ENCODE assay signal across 8 cellular contexts in the genomic region with DNA sequence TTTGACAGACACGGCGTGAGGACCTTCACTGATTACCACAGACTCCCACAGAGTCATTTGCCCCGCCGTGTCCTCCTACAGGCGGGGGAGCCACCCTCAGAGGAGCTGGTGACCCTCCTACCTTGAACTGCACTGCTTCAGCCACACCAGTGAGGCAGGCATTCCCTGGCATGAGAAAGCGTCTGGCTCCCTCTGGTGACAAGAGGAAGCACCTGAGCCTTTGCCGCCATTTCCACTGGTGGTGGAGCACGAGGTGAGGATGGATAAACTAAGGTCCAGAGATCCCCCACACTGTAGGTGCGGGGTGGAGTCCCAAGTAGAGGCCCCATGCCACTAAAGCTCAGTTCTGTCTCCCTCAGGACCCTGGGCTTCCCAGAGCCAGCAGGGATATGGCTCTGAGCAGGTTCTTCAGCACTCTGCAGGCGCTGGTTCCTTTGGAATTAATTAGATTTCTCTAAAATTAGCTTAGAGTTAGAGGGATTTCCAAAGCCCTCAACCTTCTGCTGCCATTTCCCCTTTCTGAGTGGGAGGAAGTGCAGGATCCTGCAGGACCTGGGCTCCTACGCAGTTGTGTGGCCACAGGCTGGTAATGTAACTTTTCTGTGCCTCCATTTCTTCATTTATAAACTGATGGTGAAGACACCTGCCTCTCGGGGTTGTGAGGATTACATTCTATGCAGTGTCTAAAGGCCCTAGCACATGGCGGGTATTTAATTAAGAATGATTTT.
A peak's percentile ranks its signal among the peaks of the same experiment; 100 is the strongest.
DNase-seq lines count a peak whose midpoint lies in the region; ATAC-seq and TF ChIP-seq lines count a peak whose summit lies in the region.

No MANE protein-coding gene starts in this region.

- no peak overlapping the region for H3K4me3 Mint-ChIP-seq in activated CD4-positive, alpha-beta T cell treated with anti-CD3 and anti-CD28 coated beads for 36 hours

- WGBS in right lobe of liver (ENCODE audit: insufficient coverage, low coverage, low lambda C conversion rate, missing lambda C conversion rate), result 46% methylated on average over 5 of the region's 13 CpGs

- POLR2A ChIA-PET in activated CD4-positive, alpha-beta T cell treated with anti-CD3 and anti-CD28 coated beads for 36 hours (lab: Charles Lee), result no interaction called here

- H3K9me3 Mint-ChIP-seq in activated CD4-positive, alpha-beta T cell treated with anti-CD3 and anti-CD28 coated beads for 36 hours (ENCODE audit: low read depth), result no peaks in the 10 kb centered on the region

- H3K9me3 ChIP-seq in colonic mucosa (no peaks in the 10 kb centered on the region), right lobe of liver (no peaks in the 10 kb centered on the region)

- H3K27ac Mint-ChIP-seq in activated CD4-positive, alpha-beta T cell treated with anti-CD3 and anti-CD28 coated beads for 36 hours, result no peak overlapping the region

- no peak overlapping the region for H3K9ac ChIP-seq in colonic mucosa (ENCODE audit: low read depth in 2 of 2, low read length in 2 of 2)

- ATAC-seq in HG03039 (IDR thresholded peaks at IDR 0.05; ENCODE audit: unreplicated experiment) (peak; percentile 62), right lobe of liver (peak; percentile 78 to 86 (median 82))
- ATAC-seq in activated CD4-positive, alpha-beta T cell treated with anti-CD3 and anti-CD28 coated beads for 36 hours, result peak; percentile 87

- H3K27me3 ChIP-seq in colonic mucosa (no peaks in the 10 kb centered on the region), right lobe of liver (no peaks in the 10 kb centered on the region)

- H3K4me3 ChIP-seq in colonic mucosa (no peak overlapping the region), right lobe of liver (no peak overlapping the region)

- peaks cover 23% of the 10 kb centered on the region for H3K4me1 Mint-ChIP-seq in activated CD4-positive, alpha-beta T cell treated with anti-CD3 and anti-CD28 coated beads for 36 hours

- DNase-seq in SIG-M5 treated with dmso at 0.1 percent for 504 hours (lab: John Stamatoyannopoulos, UW; ENCODE audit: unreplicated experiment) (peak; percentile 56), SIG-M5 (lab: John Stamatoyannopoulos, UW) (no peak), NCI-H226 (peak; percentile 63), colonic mucosa (peak; percentile 78), right lobe of liver (peak; percentile 71 to 74 (median 72))
- DNase-seq in activated CD4-positive, alpha-beta T cell treated with anti-CD3 and anti-CD28 coated beads for 36 hours, result peak; percentile 86
- peak; percentile 28 for DNase-seq in stimulated activated CD8-positive, alpha-beta memory T cell treated with anti-CD3 and anti-CD28 coated beads, Interleukin-15, amount 100 ng/mL, for 1 hour (ENCODE audit: low read depth)

- H3K27ac ChIP-seq in colonic mucosa (no peak overlapping the region), right lobe of liver (no peak overlapping the region)

- TF ChIP-seq CTCF in colonic mucosa (IDR thresholded peaks at IDR 0.05) (peak; percentile 64), right lobe of liver (IDR thresholded peaks at IDR 0.05) (peak; percentile 66 to 82 (median 76))

- H3K36me3 Mint-ChIP-seq in activated CD4-positive, alpha-beta T cell treated with anti-CD3 and anti-CD28 coated beads for 36 hours (ENCODE audit: low read depth), result no peaks in the 10 kb centered on the region

- intact Hi-C loops in activated CD4-positive, alpha-beta T cell treated with anti-CD3 and anti-CD28 coated beads for 36 hours (cut with DNase I, micrococcal nuclease), result loop anchor here (1.0 to 5.0 kb wide), 7 partner anchors 135 to 774 kb away; partner anchors contain the start of gene SLCO3A1 (in 1 of the 2)
- intact Hi-C loops in colonic mucosa (cut with DNase I) (loop anchor here (5.0 kb wide), 2 partner anchors 225 to 370 kb away; partner anchors contain the start of gene SLCO3A1), right lobe of liver (cut with DNase I) (loop anchor here (10.0 kb wide), 3 partner anchors 223 to 373 kb away; partner anchors contain the start of gene SLCO3A1 (in 1 of the 2))

- CTCF ChIA-PET in activated CD4-positive, alpha-beta T cell treated with anti-CD3 and anti-CD28 coated beads for 36 hours (lab: Charles Lee), result interaction anchor here (0.6 to 3.7 kb wide), 20 partner anchors 9 to 853 kb away, joined by 3 to 27 read pairs (median 4); partner anchors contain the start of gene SLCO3A1

- H3K4me1 ChIP-seq in colonic mucosa (no peaks in the 10 kb centered on the region), right lobe of liver (peaks cover 0 to 4% (median 0%) of the 10 kb centered on the region in 4 donors)

- no peaks in the 10 kb centered on the region for H3K27me3 Mint-ChIP-seq in activated CD4-positive, alpha-beta T cell treated with anti-CD3 and anti-CD28 coated beads for 36 hours

- no peaks in the 10 kb centered on the region for H3K36me3 ChIP-seq in colonic mucosa
- no peaks in the 10 kb centered on the region for H3K36me3 ChIP-seq in right lobe of liver

- TF ChIP-seq POLR2A in right lobe of liver (IDR thresholded peaks at IDR 0.05), result no peak
